In the genomic region with DNA sequence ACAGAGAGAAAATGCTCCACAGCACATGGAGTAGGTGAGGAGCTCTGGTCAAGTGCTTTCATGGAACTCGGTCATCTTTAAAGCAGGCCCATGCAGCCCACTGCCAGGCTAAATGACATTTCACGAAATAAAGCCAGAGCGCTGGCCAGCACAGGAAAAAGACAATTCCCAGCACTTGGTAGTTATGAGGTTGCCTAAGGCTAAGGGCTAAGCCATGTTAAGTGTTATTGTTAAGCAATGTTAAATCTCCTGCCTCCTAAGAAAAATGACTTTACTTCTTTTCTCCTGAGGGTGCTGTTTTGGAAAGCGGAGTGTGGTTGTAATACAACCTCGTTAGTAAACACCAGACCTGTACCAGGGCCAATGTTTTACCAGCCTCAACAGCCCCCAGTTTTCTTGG, we compare ENCODE assay signal across 18 cellular contexts.
"Had no signal": no experiment of that assay in that cellular context is flagged by ENCODE, and none has a peak within 500 bp of the region (broad histone marks: within the 10 kb centered on the region; RNA-seq: fewer than 3 reads in every experiment).

No MANE protein-coding gene starts in this region.

- ATAC-seq: foreskin keratinocyte had no signal

- H3K36me3 ChIP-seq: right atrium auricular region, thoracic aorta had no signal

- H3K27ac Mint-ChIP-seq: immature natural killer cell, naive B cell had no signal

- H3K4me3 Mint-ChIP-seq: immature natural killer cell, naive B cell, nephron had no signal

- H3K9me3 Mint-ChIP-seq: immature natural killer cell, naive B cell, nephron had no signal

- H3K9me3 ChIP-seq: psoas muscle, right atrium auricular region, stomach, thoracic aorta had no signal

- H3K4me1 ChIP-seq: foreskin keratinocyte, psoas muscle, right atrium auricular region, stomach had no signal

- DNase-seq: dermis blood vessel endothelial cell; erythroblast; foreskin keratinocyte; immature natural killer cell; left ventricle myocardium superior; mesenchymal stem cell; naive B cell; psoas muscle; small intestine; stimulated activated CD4-positive, alpha-beta T cell treated with anti-CD3 and anti-CD28 coated beads, Interleukin-12 subunit alpha, Interleukin-12 subunit beta, amount 100 ng/mL, for 4 hours; stimulated activated naive CD4-positive, alpha-beta T cell; stomach; substantia nigra; trophoblast cell had no signal

- H3K4me1 Mint-ChIP-seq: immature natural killer cell, naive B cell, nephron had no signal

- H3K27ac ChIP-seq: foreskin keratinocyte, psoas muscle, right atrium auricular region, stomach, thoracic aorta had no signal

- H3K36me3 Mint-ChIP-seq: immature natural killer cell, naive B cell had no signal

- H3K4me3 ChIP-seq: lung, psoas muscle, right atrium auricular region, stomach, thoracic aorta had no signal

- H3K27me3 ChIP-seq: foreskin keratinocyte, right atrium auricular region, stomach had no signal
